19 cellular contexts compared by ENCODE assay signal in genomic region chr13:114196629-114197028, GRCh38. TPM values are rescaled to one million over a fixed set of nuclear protein-coding genes. Genes with fewer than 3 reads are reported as not detected.
DNase-seq lines count a peak whose midpoint lies in the region; ATAC-seq and TF ChIP-seq lines count a peak whose summit lies in the region.
"Had no signal": no experiment of that assay in that cellular context is flagged by ENCODE, and none has a peak within 500 bp of the region (broad histone marks: within the 10 kb centered on the region; RNA-seq: fewer than 3 reads in every experiment).

No MANE protein-coding gene starts in this region.

- no peak for ATAC-seq in CD4-positive, CD25-positive, alpha-beta regulatory T cell (ENCODE audit: low read depth in 2 of 2)
- ATAC-seq in GM18867 (IDR thresholded peaks at IDR 0.05; ENCODE audit: unreplicated experiment) (no peak), Right ventricle myocardium inferior (no peak)
- ATAC-seq: CD8-positive, alpha-beta T cell had no signal

- H3K4me1 ChIP-seq in CD4-positive, CD25-positive, alpha-beta regulatory T cell (ENCODE audit: control insufficient read depth, insufficient read depth, low read length, poor library complexity, severe bottlenecking): peaks cover 15% of the 10 kb centered on the region
- H3K4me1 ChIP-seq in esophagus muscularis mucosa: peaks cover 0 to 9% (median 0%) of the 10 kb centered on the region in 4 donors
- H3K4me1 ChIP-seq: BLaER1, HAP-1 had no signal

- no peak for TF ChIP-seq EP300 in esophagus muscularis mucosa (IDR thresholded peaks at IDR 0.05)

- no peak for TF ChIP-seq POLR2A in esophagus muscularis mucosa (IDR thresholded peaks at IDR 0.05; ENCODE audit: low read depth)

- no peaks in the 10 kb centered on the region for H3K9me3 ChIP-seq in CD4-positive, CD25-positive, alpha-beta regulatory T cell (ENCODE audit: control insufficient read depth in 2 of 2, low read length in 2 of 2)
- no peaks in the 10 kb centered on the region for H3K9me3 ChIP-seq in esophagus muscularis mucosa
- H3K9me3 ChIP-seq: HAP-1 had no signal

- H3K27me3 Mint-ChIP-seq in CD4-positive, CD25-positive, alpha-beta regulatory T cell: no peaks in the 10 kb centered on the region
- H3K27me3 Mint-ChIP-seq in IgD-negative memory B cell: peaks cover 1% of the 10 kb centered on the region
- H3K27me3 Mint-ChIP-seq in nephron progenitor cell (ENCODE audit: low read depth, poor library complexity): peaks cover 13% of the 10 kb centered on the region

- H3K36me3 Mint-ChIP-seq in CD4-positive, CD25-positive, alpha-beta regulatory T cell: no peaks in the 10 kb centered on the region
- H3K36me3 Mint-ChIP-seq in IgD-negative memory B cell (no peaks in the 10 kb centered on the region), nephron progenitor cell (ENCODE audit: low read depth) (no peaks in the 10 kb centered on the region)
- H3K36me3 Mint-ChIP-seq: CD14-positive monocyte; CD8-positive, alpha-beta T cell had no signal

- H3K9me3 Mint-ChIP-seq in CD4-positive, CD25-positive, alpha-beta regulatory T cell: peaks cover 0 to 3% (median 0%) of the 10 kb centered on the region in 7 donors
- H3K9me3 Mint-ChIP-seq in IgD-negative memory B cell (no peaks in the 10 kb centered on the region), nephron progenitor cell (peaks cover 22% of the 10 kb centered on the region)
- H3K9me3 Mint-ChIP-seq: CD8-positive, alpha-beta T cell had no signal

- no peak overlapping the region for H3K27ac ChIP-seq in CD4-positive, CD25-positive, alpha-beta regulatory T cell (ENCODE audit: insufficient read depth, low read length, poor library complexity, severe bottlenecking)
- H3K27ac ChIP-seq in esophagus muscularis mucosa (replicated peaks in 1 of 4): no peak overlapping the region
- H3K27ac ChIP-seq: BLaER1, GM23248 had no signal

- intact Hi-C loops in esophagus muscularis mucosa (cut with DNase I): no loop called here
- intact Hi-C loops in Right ventricle myocardium inferior (cut with DNase I): no loop called here

- no peak for TF ChIP-seq CTCF in esophagus muscularis mucosa (IDR thresholded peaks at IDR 0.05)
- TF ChIP-seq CTCF in nephron progenitor cell (IDR thresholded peaks at IDR 0.05): no peak

- no peak overlapping the region for H3K4me3 Mint-ChIP-seq in CD4-positive, CD25-positive, alpha-beta regulatory T cell
- H3K4me3 Mint-ChIP-seq in IgD-negative memory B cell (no peak overlapping the region), nephron progenitor cell (no peak overlapping the region)
- H3K4me3 Mint-ChIP-seq: CD14-positive monocyte; CD8-positive, alpha-beta T cell had no signal

- 80% methylated on average over 5 of the region's 5 CpGs for WGBS in esophagus muscularis mucosa

- H3K4me3 ChIP-seq in CD4-positive, CD25-positive, alpha-beta regulatory T cell (ENCODE audit: low read depth, low read length): no peak overlapping the region
- H3K4me3 ChIP-seq in esophagus muscularis mucosa: no peak overlapping the region
- H3K4me3 ChIP-seq: BLaER1, GM23248, HAP-1 had no signal

- H3K27ac Mint-ChIP-seq in CD4-positive, CD25-positive, alpha-beta regulatory T cell: peak overlapping the region in 2 of 3 donors; percentile 0 to 23
- H3K27ac Mint-ChIP-seq in IgD-negative memory B cell: peak overlapping the region in 2 of 3 donors; percentile 25 to 59
- H3K27ac Mint-ChIP-seq in nephron progenitor cell: peak overlapping the region; percentile 46
- H3K27ac Mint-ChIP-seq: CD14-positive monocyte; CD8-positive, alpha-beta T cell had no signal

- H3K4me1 Mint-ChIP-seq in CD4-positive, CD25-positive, alpha-beta regulatory T cell: peaks cover 10 to 30% (median 15%) of the 10 kb centered on the region in 4 donors
- H3K4me1 Mint-ChIP-seq in IgD-negative memory B cell (peaks cover 0 to 5% (median 5%) of the 10 kb centered on the region in 3 donors), nephron progenitor cell (peaks cover 14% of the 10 kb centered on the region)
- H3K4me1 Mint-ChIP-seq: CD14-positive monocyte had no signal

- no peaks in the 10 kb centered on the region for H3K27me3 ChIP-seq in CD4-positive, CD25-positive, alpha-beta regulatory T cell (ENCODE audit: control insufficient read depth, insufficient read depth, low read length)
- H3K27me3 ChIP-seq in esophagus muscularis mucosa: peaks cover 0 to 29% (median 3%) of the 10 kb centered on the region in 4 donors
- H3K27me3 ChIP-seq: BLaER1 had no signal

- H3K36me3 ChIP-seq in CD4-positive, CD25-positive, alpha-beta regulatory T cell (ENCODE audit: control insufficient read depth, insufficient read depth, low read length): no peaks in the 10 kb centered on the region
- H3K36me3 ChIP-seq in esophagus muscularis mucosa: no peaks in the 10 kb centered on the region
- H3K36me3 ChIP-seq: BLaER1, HAP-1 had no signal

- DNase-seq in CD4-positive, CD25-positive, alpha-beta regulatory T cell: no peak
- peak; percentile 66 for DNase-seq in esophagus muscularis mucosa (ENCODE audit: extremely low spot score)
- DNase-seq in nephron progenitor cell: no peak
- DNase-seq in RKO (ENCODE audit: low spot score): no peak
- DNase-seq in Right ventricle myocardium inferior (ENCODE audit: missing footprints): no peak
- no peak for DNase-seq in cerebellar cortex (ENCODE audit: low spot score)
- DNase-seq: 8988T; Calu3; CD8-positive, alpha-beta T cell; GM23248 had no signal

RNA-seq across cellular contexts. Expression of gene CFAP97D2, which starts 17.6 kb away (rescaled TPM):
- not detected for total RNA-seq in CD4-positive, CD25-positive, alpha-beta regulatory T cell
- polyA plus RNA-seq in CD4-positive, CD25-positive, alpha-beta regulatory T cell: under 1 TPM in 2 of 4 donors, not detected in 2; 0.22 to 0.86 TPM
- polyA plus RNA-seq in IgD-negative memory B cell: not detected
- total RNA-seq in esophagus muscularis mucosa (not detected), Right ventricle myocardium inferior (not detected)
- total RNA-seq: A673, Calu3, GM23248, H4, HT-29 had no signal
- polyA plus RNA-seq: AG04450, GM23248 had no signal

RNA-seq across cellular contexts. Expression of gene CDC16, which starts 38.1 kb away (rescaled TPM):
- 56.8 TPM for total RNA-seq in CD4-positive, CD25-positive, alpha-beta regulatory T cell
- polyA plus RNA-seq in CD4-positive, CD25-positive, alpha-beta regulatory T cell: 10 to 100 TPM; 16.1 to 27.8 (median 20.6) TPM
- polyA plus RNA-seq in IgD-negative memory B cell: 22.6 TPM
- total RNA-seq in esophagus muscularis mucosa (10 to 100 TPM; 33.0 to 55.6 (median 42.5) TPM), Right ventricle myocardium inferior (36.7 TPM)
